In the genomic region with DNA sequence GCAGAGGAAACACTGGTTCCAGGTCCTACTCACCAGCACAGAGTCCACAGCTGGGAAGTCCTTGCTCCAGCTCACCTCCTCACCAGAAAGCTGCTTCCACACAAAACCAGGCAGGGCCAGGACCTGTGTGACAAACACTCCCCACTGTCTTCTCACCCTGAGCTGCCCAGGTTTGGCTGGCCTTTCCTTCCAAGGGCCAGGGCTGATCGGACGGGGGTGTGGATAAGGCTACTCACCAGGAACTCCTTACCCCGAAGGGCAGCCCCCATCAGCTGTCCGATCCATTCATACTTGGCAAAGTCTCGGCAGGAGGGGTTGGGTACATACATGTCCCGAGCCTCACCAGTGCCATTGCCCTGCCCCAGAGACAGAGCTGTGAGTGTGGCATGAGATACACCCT, we compare ENCODE assay signal across 17 cellular contexts. TPM values are rescaled to one million over a fixed set of nuclear protein-coding genes. Genes with fewer than 3 reads are reported as not detected.
A peak's percentile ranks its signal among the peaks of the same experiment; 100 is the strongest.
DNase-seq lines count a peak whose midpoint lies in the region; ATAC-seq lines count a peak whose summit lies in the region.
"Had no signal": no experiment of that assay in that cellular context is flagged by ENCODE, and none has a peak within 500 bp of the region (broad histone marks: within the 10 kb centered on the region; RNA-seq: fewer than 3 reads in every experiment).

No MANE protein-coding gene starts in this region.

- peaks cover 60% of the 10 kb centered on the region for H3K36me3 ChIP-seq in CD8-positive, alpha-beta memory T cell (ENCODE audit: insufficient read depth, low read length)

- peaks cover 0 to 3% of the 10 kb centered on the region in 2 donors for H3K27me3 Mint-ChIP-seq in CD8-positive, alpha-beta memory T cell
- H3K27me3 Mint-ChIP-seq: B cell; CD4-positive, CD25-positive, alpha-beta regulatory T cell had no signal

- H3K27ac Mint-ChIP-seq in stimulated activated effector memory CD8-positive, alpha-beta T cell treated with anti-CD3 and anti-CD28 coated beads, Interleukin-12 subunit alpha, Interleukin-12 subunit beta, amount 100 ng/mL, for 72 hours: peak overlapping the region; percentile 1
- H3K27ac Mint-ChIP-seq in CD8-positive, alpha-beta memory T cell: peak overlapping the region in 2 of 8 donors; percentile 29 to 63
- H3K27ac Mint-ChIP-seq: B cell had no signal

- ATAC-seq in left lobe of liver: no peak
- no peak for ATAC-seq in stimulated activated effector memory CD8-positive, alpha-beta T cell treated with anti-CD3 and anti-CD28 coated beads, Interleukin-12 subunit alpha, Interleukin-12 subunit beta, amount 100 ng/mL, for 72 hours

- no peaks in the 10 kb centered on the region for H3K9me3 Mint-ChIP-seq in stimulated activated effector memory CD8-positive, alpha-beta T cell treated with anti-CD3 and anti-CD28 coated beads, Interleukin-12 subunit alpha, Interleukin-12 subunit beta, amount 100 ng/mL, for 72 hours
- no peaks in the 10 kb centered on the region for H3K9me3 Mint-ChIP-seq in CD8-positive, alpha-beta memory T cell
- H3K9me3 Mint-ChIP-seq: CD4-positive, CD25-positive, alpha-beta regulatory T cell; H9 had no signal

- H3K36me3 Mint-ChIP-seq in stimulated activated effector memory CD8-positive, alpha-beta T cell treated with anti-CD3 and anti-CD28 coated beads, Interleukin-12 subunit alpha, Interleukin-12 subunit beta, amount 100 ng/mL, for 72 hours: peaks cover 61% of the 10 kb centered on the region
- H3K36me3 Mint-ChIP-seq in CD8-positive, alpha-beta memory T cell: peaks cover 5 to 94% (median 30%) of the 10 kb centered on the region in 3 donors

- H3K4me3 ChIP-seq in CD8-positive, alpha-beta memory T cell (ENCODE audit: low read length): no peak overlapping the region
- H3K4me3 ChIP-seq: BLaER1 treated with 17β-estradiol and CSF1 and Interleukin-3, amounts not matched to agents 10 nM and 100 nM had no signal

- H3K4me1 Mint-ChIP-seq in stimulated activated effector memory CD8-positive, alpha-beta T cell treated with anti-CD3 and anti-CD28 coated beads, Interleukin-12 subunit alpha, Interleukin-12 subunit beta, amount 100 ng/mL, for 72 hours: peaks cover 31% of the 10 kb centered on the region
- H3K4me1 Mint-ChIP-seq in CD8-positive, alpha-beta memory T cell: peaks cover 18 to 30% (median 28%) of the 10 kb centered on the region in 3 donors

- no peak overlapping the region for H3K4me3 Mint-ChIP-seq in stimulated activated effector memory CD8-positive, alpha-beta T cell treated with anti-CD3 and anti-CD28 coated beads, Interleukin-12 subunit alpha, Interleukin-12 subunit beta, amount 100 ng/mL, for 72 hours
- peak overlapping the region in 1 of 7 donors; percentile 84 for H3K4me3 Mint-ChIP-seq in CD8-positive, alpha-beta memory T cell
- H3K4me3 Mint-ChIP-seq: B cell, H9 had no signal

- POLR2A ChIA-PET in CD8-positive, alpha-beta memory T cell (lab: Charles Lee): no interaction called here

- DNase-seq in activated effector memory CD4-positive, alpha-beta T cell treated with anti-CD3 and anti-CD28 coated beads, Interleukin-2, amount 50 U/mL, for 16 hours: peak; percentile 51
- no peak for DNase-seq in activated effector memory CD4-positive, alpha-beta T cell treated with Interleukin-2 at 50 U/mL for 16 hours
- peak; percentile 35 for DNase-seq in left lobe of liver (ENCODE audit: low spot score)
- DNase-seq in stimulated activated effector memory CD8-positive, alpha-beta T cell treated with anti-CD3 and anti-CD28 coated beads, Interleukin-12 subunit alpha, Interleukin-12 subunit beta, amount 100 ng/mL, for 72 hours (ENCODE audit: low spot score in 2 of 2): no peak
- no peak for DNase-seq in NCI-H526 treated with DMSO at 0.1 percent for 48 hours (lab: John Stamatoyannopoulos, UW)
- DNase-seq in CD8-positive, alpha-beta memory T cell: no peak
- no peak for DNase-seq in DMS153 treated with DMSO at 0.1 percent for 48 hours (lab: John Stamatoyannopoulos, UW; ENCODE audit: unreplicated experiment)
- DNase-seq: Caco-2; CD4-positive, CD25-positive, alpha-beta regulatory T cell; DMS153; DMS79 treated with DMSO at 0.1 percent for 48 hours; GF-D8; GOT3; H9; IMR-90 had no signal

- CTCF ChIA-PET in CD8-positive, alpha-beta memory T cell (lab: Charles Lee): interaction anchor here (0.8 to 1.4 kb wide), 2 partner anchors 298 to 487 kb away, joined by 3 to 4 read pairs; no protein-coding TSS in a partner anchor

- peaks cover 12% of the 10 kb centered on the region for H3K4me1 ChIP-seq in CD8-positive, alpha-beta memory T cell (ENCODE audit: insufficient read depth, low read length)
- H3K4me1 ChIP-seq: Caco-2 had no signal

- no peaks in the 10 kb centered on the region for H3K27me3 ChIP-seq in CD8-positive, alpha-beta memory T cell (ENCODE audit: insufficient read depth, low read length, poor library complexity, severe bottlenecking)
- H3K27me3 ChIP-seq: BLaER1 treated with 17β-estradiol and CSF1 and Interleukin-3, amounts not matched to agents 10 nM and 100 nM had no signal

- no peaks in the 10 kb centered on the region for H3K9me3 ChIP-seq in CD8-positive, alpha-beta memory T cell (ENCODE audit: low read length)
- H3K9me3 ChIP-seq: BLaER1 treated with 17β-estradiol and CSF1 and Interleukin-3, amounts not matched to agents 10 nM and 100 nM; Caco-2 had no signal

- H3K27ac ChIP-seq in CD8-positive, alpha-beta memory T cell (ENCODE audit: low read depth, low read length): no peak overlapping the region
- H3K27ac ChIP-seq: BLaER1 treated with 17β-estradiol and CSF1 and Interleukin-3, amounts not matched to agents 10 nM and 100 nM had no signal

RNA-seq across cellular contexts. Expression of a gene that starts 5.4 kb away (rescaled TPM):
- 33.9 TPM for total RNA-seq in left lobe of liver
- total RNA-seq in CD8-positive, alpha-beta memory T cell: 10 to 100 TPM; 35.4 to 36.0 TPM
- 30.1 TPM for polyA plus RNA-seq in CD8-positive, alpha-beta memory T cell

RNA-seq across cellular contexts. Expression of a gene that starts 6.3 kb away (rescaled TPM):
- total RNA-seq in left lobe of liver: 76.5 TPM
- 10 to 100 TPM; 89.9 to 92.4 TPM for total RNA-seq in CD8-positive, alpha-beta memory T cell
- polyA plus RNA-seq in CD8-positive, alpha-beta memory T cell: 62.9 TPM

RNA-seq across cellular contexts. Expression of a gene that starts 19.4 kb away (rescaled TPM):
- total RNA-seq in left lobe of liver: 15.3 TPM
- 10 to 100 TPM; 49.5 to 50.6 TPM for total RNA-seq in CD8-positive, alpha-beta memory T cell
- 22.6 TPM for polyA plus RNA-seq in CD8-positive, alpha-beta memory T cell

Comparison
In these comparisons a context has a peak if more than half of its experiments do, and no peak if none do; other contexts are left out.
1. DNase-seq: peak in activated effector memory CD4-positive, alpha-beta T cell treated with anti-CD3 and anti-CD28 coated beads, Interleukin-2, amount 50 U/mL, for 16 hours (single experiment) and left lobe of liver (single experiment); none in activated effector memory CD4-positive, alpha-beta T cell treated with Interleukin-2 at 50 U/mL for 16 hours (single experiment), stimulated activated effector memory CD8-positive, alpha-beta T cell treated with anti-CD3 and anti-CD28 coated beads, Interleukin-12 subunit alpha, Interleukin-12 subunit beta, amount 100 ng/mL, for 72 hours (0 of 2), NCI-H526 treated with DMSO at 0.1 percent for 48 hours (single experiment), CD8-positive, alpha-beta memory T cell (0 of 5) and DMS153 treated with DMSO at 0.1 percent for 48 hours (single experiment).